Comparison of ENCODE assay signal across 8 cellular contexts in genomic region chr17:61862975-61863800, GRCh38. TPM values are rescaled to one million over a fixed set of nuclear protein-coding genes. Genes with fewer than 3 reads are reported as not detected.
DNase-seq lines count a peak whose midpoint lies in the region; ATAC-seq, FAIRE-seq and TF ChIP-seq lines count a peak whose summit lies in the region.

Gene BRIP1, minus strand, starts transcription at chr17:61863528. Its CDS starts 1,989 bp downstream, at chr17:61861539.

- peak; percentile 99 for FAIRE-seq in H54 (lab: Jason Lieb, UNC)

- peak; percentile 98 for DNase-seq in EL
- peak; percentile 94 for DNase-seq in H54 (ENCODE audit: insufficient read length, low spot score)
- DNase-seq in LoVo (ENCODE audit: low spot score), result peak; percentile 95
- DNase-seq in RWPE1 (ENCODE audit: low spot score), result peak; percentile 97
- DNase-seq in activated T-helper 1 cell treated with anti-CD3 and anti-CD28 coated beads, Interleukin-2, amount 50 U/mL, for 16 hours (ENCODE audit: low read depth in 1 of 2, low spot score in 1 of 2), result peak; percentile 74 to 82
- peak; percentile 90 for DNase-seq in fibroblast of the aortic adventitia (ENCODE audit: low read depth)
- peak; percentile 92 for DNase-seq in stimulated activated naive CD8-positive, alpha-beta T cell treated with anti-CD3 and anti-CD28 coated beads, Interleukin-15, Interleukin-2, amounts not matched to agents 100 U/mL and 50 U/mL, for 24 hours

- TF ChIP-seq CTCF in RWPE1 (conservative IDR thresholded peaks at IDR 0.05; ENCODE audit: low read depth) (no peak), fibroblast of the aortic adventitia (IDR thresholded peaks at IDR 0.05; ENCODE audit: insufficient read depth, low read length) (no peak), nephron (IDR thresholded peaks at IDR 0.05; ENCODE audit: unreplicated experiment in 3 of 3) (no peak)

- CTCF ChIA-PET in RWPE1 (lab: Yijun Ruan, JAX), result interaction anchor here (0.7 to 1.1 kb wide), 2 partner anchors 26 to 614 kb away, joined by 3 read pairs; no protein-coding TSS in a partner anchor

- POLR2A ChIA-PET in RWPE1 (lab: Yijun Ruan, JAX; ENCODE audit: low non-redundant PET), result no interaction called here

- H3K9me3 Mint-ChIP-seq in nephron, result no peaks in the 10 kb centered on the region

- no peaks in the 10 kb centered on the region for H3K27me3 Mint-ChIP-seq in nephron (ENCODE audit: low read depth)

- peak within 1 kb of the TSS; percentile 87 for H3K4me3 ChIP-seq in fibroblast of the aortic adventitia (ENCODE audit: low read depth, low read length)

- peak within 1 kb of the TSS; percentile 91 to 96 (median 95) for H3K27ac Mint-ChIP-seq in nephron

- H3K4me3 Mint-ChIP-seq in nephron, result peak within 1 kb of the TSS; percentile 93 to 95 (median 95)

- TF ChIP-seq POLR2A in H54 (IDR thresholded peaks at IDR 0.05; ENCODE audit: low read depth, low read length), result no peak; the same call in none of the 2 replicates

- H3K27ac ChIP-seq in RWPE1, result peak within 1 kb of the TSS; percentile 96

- ATAC-seq in stimulated activated naive CD8-positive, alpha-beta T cell treated with anti-CD3 and anti-CD28 coated beads, Interleukin-15, Interleukin-2, amounts not matched to agents 100 U/mL and 50 U/mL, for 24 hours, result peak; percentile 96

- H3K4me1 Mint-ChIP-seq in nephron, result peaks cover 31% of the 10 kb centered on the region

- H3K36me3 Mint-ChIP-seq in nephron (ENCODE audit: low read depth), result peaks cover 4% of the 10 kb centered on the region

RNA-seq across cellular contexts. Expression of gene BRIP1, which starts in this region (rescaled TPM):
- 2.0 and 20.9 TPM in 2 replicates for total RNA-seq in fibroblast of the aortic adventitia (ENCODE audit: low replicate concordance)

Comparison
In these comparisons a context has a peak if more than half of its experiments do, and no peak if none do; other contexts are left out.
1. Peak in every context shown above with its lines: DNase-seq, ATAC-seq, H3K4me3 ChIP-seq and H3K27ac ChIP-seq.